ENCODE assay signal across 8 cellular contexts in genomic region chr7:130071701-130072622, GRCh38. TPM values are rescaled to one million over a fixed set of nuclear protein-coding genes. Genes with fewer than 3 reads are reported as not detected.
DNase-seq lines count a peak whose midpoint lies in the region; ATAC-seq, FAIRE-seq and TF ChIP-seq lines count a peak whose summit lies in the region.

No MANE protein-coding gene starts in this region.

- no peaks in the 10 kb centered on the region for H3K27me3 ChIP-seq in KMS-11 (ENCODE audit: insufficient read depth, low read depth)
- no peaks in the 10 kb centered on the region for H3K27me3 ChIP-seq in PC-9 (ENCODE audit: insufficient read depth, low read depth)
- no peaks in the 10 kb centered on the region for H3K27me3 ChIP-seq in neural cell (ENCODE audit: insufficient read depth, low read depth, low read length)
- no peaks in the 10 kb centered on the region for H3K27me3 ChIP-seq in testis

- peaks cover 19% of the 10 kb centered on the region for H3K36me3 Mint-ChIP-seq in activated T-helper 17 cell treated with anti-CD3 and anti-CD28 coated beads, Interleukin-2, amount 50 U/mL, for 72 hours (ENCODE audit: low read depth)

- no peaks in the 10 kb centered on the region for H3K27me3 Mint-ChIP-seq in activated T-helper 17 cell treated with anti-CD3 and anti-CD28 coated beads, Interleukin-2, amount 50 U/mL, for 72 hours

- FAIRE-seq in GM12892 (lab: Jason Lieb, UNC) = peak; percentile 69

- 4 to 5% methylated on average over 11 of the region's 11 CpGs for WGBS in testis, 2 donors

- H3F3A ChIP-seq in PC-9 (ENCODE audit: insufficient read depth, low read depth) (peaks cover 14% of the 10 kb centered on the region), neural cell (ENCODE audit: insufficient read depth, low read length, poor library complexity, severe bottlenecking) (no peaks in the 10 kb centered on the region)

- ATAC-seq in activated T-helper 17 cell treated with anti-CD3 and anti-CD28 coated beads, Interleukin-2, amount 50 U/mL, for 72 hours (replicated peaks) = peak; percentile 21

- H3K27ac Mint-ChIP-seq in activated T-helper 17 cell treated with anti-CD3 and anti-CD28 coated beads, Interleukin-2, amount 50 U/mL, for 72 hours = peak overlapping the region; percentile 97

- H3K36me3 ChIP-seq in KMS-11 (ENCODE audit: insufficient read depth) (no peaks in the 10 kb centered on the region), PC-9 (ENCODE audit: low read depth) (0 out of 2 replicates have a peak, but pooled peaks cover 6% of the 10 kb centered on the region), neural cell (ENCODE audit: insufficient read depth, low read length) (no peaks in the 10 kb centered on the region), testis (ENCODE audit: low read depth, missing control alignments) (no peaks in the 10 kb centered on the region)

- POLR2A ChIA-PET in PC-9 (lab: Charles Lee; ENCODE audit: unreplicated experiment) = interaction anchor here (0.6 to 0.7 kb wide), 4 partner anchors 226 to 686 kb away, joined by 3 to 5 read pairs (median 4); no protein-coding TSS in a partner anchor

- BruUV-seq in PC-9 (replicated peaks; lab: Mats Ljungman, UMichigan) = no TSS peak

- no peak for TF ChIP-seq POLR2A in GM12892 (IDR thresholded peaks at IDR 0.05; ENCODE audit: low read depth, low read length)
- TF ChIP-seq POLR2A in testis (IDR thresholded peaks at IDR 0.05) = no peak

- H3K4me1 ChIP-seq in KMS-11 (ENCODE audit: low read depth, poor library complexity, severe bottlenecking) (peaks cover 28% of the 10 kb centered on the region), PC-9 (replicated peaks; ENCODE audit: insufficient read depth) (peaks cover 22% of the 10 kb centered on the region), testis (peaks cover 28% of the 10 kb centered on the region)

- TF ChIP-seq RAD21 in neural cell (conservative IDR thresholded peaks at IDR 0.05) = peak; percentile 99

- TF ChIP-seq CTCF in 22Rv1 (IDR thresholded peaks at IDR 0.05) (peak; percentile 94), KMS-11 (conservative IDR thresholded peaks at IDR 0.05; ENCODE audit: low read depth, low read length) (peak; percentile 99), PC-9 (conservative IDR thresholded peaks at IDR 0.05) (peak; percentile 98), fibroblast of villous mesenchyme (IDR thresholded peaks at IDR 0.05; ENCODE audit: insufficient read depth, low read depth, low read length) (peak; percentile 98), neural cell (IDR thresholded peaks at IDR 0.05; ENCODE audit: poor library complexity, severe bottlenecking) (peak; percentile 95), testis (IDR thresholded peaks at IDR 0.05) (peak; percentile 80 to 95 (median 92))

- H3K27ac ChIP-seq in 22Rv1 (no peak overlapping the region), KMS-11 (no peak overlapping the region), PC-9 (peak overlapping the region; percentile 57; the same call in 1 of the 2 replicates), neural cell (ENCODE audit: low read length) (peak overlapping the region; percentile 87), testis (no peak overlapping the region)

- H3K4me3 ChIP-seq in KMS-11 (IDR thresholded peaks at IDR 0.05; ENCODE audit: insufficient read depth, low read depth, low read length) = no peak overlapping the region
- peak overlapping the region; percentile 90 for H3K4me3 ChIP-seq in PC-9
- H3K4me3 ChIP-seq in fibroblast of villous mesenchyme (ENCODE audit: low read depth, low read length) = peak overlapping the region; percentile 80
- H3K4me3 ChIP-seq in neural cell (ENCODE audit: low read length) = peak overlapping the region; percentile 77
- H3K4me3 ChIP-seq in testis = peak overlapping the region in 1 of 2 donors; percentile 86

- TF ChIP-seq EP300 in neural cell (conservative IDR thresholded peaks at IDR 0.05; ENCODE audit: poor library complexity, severe bottlenecking) = no peak

- H3K9me3 Mint-ChIP-seq in activated T-helper 17 cell treated with anti-CD3 and anti-CD28 coated beads, Interleukin-2, amount 50 U/mL, for 72 hours = peaks cover 3% of the 10 kb centered on the region

- H3K9me2 ChIP-seq in PC-9 (ENCODE audit: insufficient read depth) (no peaks in the 10 kb centered on the region), neural cell (ENCODE audit: insufficient read depth, low read length) (no peaks in the 10 kb centered on the region)

- H2AFZ ChIP-seq in KMS-11 (ENCODE audit: low read depth) = no peak overlapping the region
- no peak overlapping the region for H2AFZ ChIP-seq in PC-9
- H2AFZ ChIP-seq in neural cell (ENCODE audit: low read depth, low read length) = no peak overlapping the region

- H3K9ac ChIP-seq in KMS-11 = peak overlapping the region; percentile 54; the same call in 1 of the 2 replicates
- peak overlapping the region; percentile 86 for H3K9ac ChIP-seq in neural cell (ENCODE audit: low read length)

- peak overlapping the region; percentile 99 for H3K4me3 Mint-ChIP-seq in activated T-helper 17 cell treated with anti-CD3 and anti-CD28 coated beads, Interleukin-2, amount 50 U/mL, for 72 hours

- H3K4me1 Mint-ChIP-seq in activated T-helper 17 cell treated with anti-CD3 and anti-CD28 coated beads, Interleukin-2, amount 50 U/mL, for 72 hours = peaks cover 43% of the 10 kb centered on the region

- H4K20me1 ChIP-seq in KMS-11 (ENCODE audit: insufficient read depth) (peaks cover 3% of the 10 kb centered on the region; the same call in 1 of the 2 replicates), PC-9 (ENCODE audit: insufficient read depth) (peaks cover 34% of the 10 kb centered on the region), neural cell (ENCODE audit: insufficient read depth) (no peaks in the 10 kb centered on the region)

- peak overlapping the region; percentile 75 for H3K4me2 ChIP-seq in KMS-11
- H3K4me2 ChIP-seq in PC-9 = peak overlapping the region; percentile 84
- peak overlapping the region; percentile 96 for H3K4me2 ChIP-seq in neural cell (ENCODE audit: low read length)

- intact Hi-C loops in PC-9 (cut with micrococcal nuclease; ENCODE audit: unreplicated experiment) = loop anchor here (1.0 to 10.0 kb wide), 10 partner anchors 133 to 847 kb away; partner anchors contain the start of genes AHCYL2 and TMEM209
- intact Hi-C loops in testis (cut with DNase I; ENCODE audit: low total_unique reads) = no loop called here

- DNase-seq in GM12892 (ENCODE audit: insufficient read length) (peak; percentile 30), PC-9 (peak; percentile 66 to 85), fibroblast of villous mesenchyme (ENCODE audit: low read depth) (peak; percentile 90), testis (peak; percentile 74)

- H3K9me3 ChIP-seq in PC-9 (ENCODE audit: insufficient read depth, low read depth) = no peaks in the 10 kb centered on the region
- no peaks in the 10 kb centered on the region for H3K9me3 ChIP-seq in neural cell (ENCODE audit: low read length)
- no peaks in the 10 kb centered on the region for H3K9me3 ChIP-seq in testis

- H3K79me2 ChIP-seq in KMS-11 (ENCODE audit: insufficient read depth, low read depth) (peaks cover 59% of the 10 kb centered on the region), PC-9 (ENCODE audit: low read depth) (peaks cover 64% of the 10 kb centered on the region), neural cell (replicated peaks; ENCODE audit: insufficient read depth, low read length) (peaks cover 64% of the 10 kb centered on the region)

- CTCF ChIA-PET in PC-9 (lab: Charles Lee) = interaction anchor here (0.5 to 1.7 kb wide), 11 partner anchors 8 to 1347 kb away, joined by 3 to 11 read pairs (median 4); no protein-coding TSS in a partner anchor

TF ChIP-seq in neural cell, 6 proteins besides CTCF, POLR2A, EP300 and RAD21:
- TF ChIP-seq MXI1 (conservative IDR thresholded peaks at IDR 0.05; ENCODE audit: poor library complexity, severe bottlenecking) (peak; percentile 39), SMC3 (conservative IDR thresholded peaks at IDR 0.05; ENCODE audit: poor library complexity) (peak; percentile 98), REST (IDR thresholded peaks at IDR 0.05; ENCODE audit: borderline replicate concordance) (no peak)

RNA-seq across cellular contexts. Expression of gene KLHDC10, which starts 1.6 kb away (rescaled TPM):
- 13.1 TPM for polyA plus RNA-seq in GM12892 (2012; ENCODE audit: missing spikeins)
- 46.4 and 47.0 TPM in 2 replicates for total RNA-seq in PC-9 (2021)
- 10 to 100 TPM; 16.2 to 21.3 TPM for total RNA-seq in activated T-helper 17 cell treated with anti-CD3 and anti-CD28 coated beads, Interleukin-2, amount 50 U/mL, for 72 hours
- total RNA-seq in fibroblast of villous mesenchyme = 28.7 and 43.6 TPM in 2 replicates
- polyA plus RNA-seq in neural cell = 59.1 and 67.0 TPM in 2 replicates
- polyA minus RNA-seq in neural cell = 167 and 169 TPM in 2 replicates
- 10 to 100 TPM; 38.4 to 44.3 TPM for total RNA-seq in testis
- polyA plus RNA-seq in testis (ENCODE audit: insufficient read depth, low read depth, low replicate concordance) = 122 TPM

RNA-seq across cellular contexts. Expression of gene ZC3HC1, which starts 20.8 kb away (rescaled TPM):
- polyA plus RNA-seq in GM12892 (2012; ENCODE audit: missing spikeins) = 17.1 TPM
- total RNA-seq in PC-9 (2021) (21.6 and 25.7 TPM in 2 replicates), fibroblast of villous mesenchyme (12.2 and 16.4 TPM in 2 replicates), testis (10 to 100 TPM; 22.3 to 30.2 TPM)
- 10 to 100 TPM; 22.6 to 33.7 TPM for total RNA-seq in activated T-helper 17 cell treated with anti-CD3 and anti-CD28 coated beads, Interleukin-2, amount 50 U/mL, for 72 hours
- polyA plus RNA-seq in neural cell (26.6 and 27.5 TPM in 2 replicates), testis (ENCODE audit: insufficient read depth, low read depth, low replicate concordance) (40.2 TPM)
- polyA minus RNA-seq in neural cell = 23.4 and 24.0 TPM in 2 replicates

Comparison
In these comparisons a context has a peak if more than half of its experiments do, and no peak if none do; other contexts are left out.
1. H3K27ac ChIP-seq: peak in PC-9 (single experiment) and neural cell (single experiment); none in 22Rv1 (single experiment), KMS-11 (single experiment) and testis (0 of 2).
2. DNase-seq: peak in every context shown above with its lines; median percentile 90 in fibroblast of villous mesenchyme; 76 in PC-9; 74 in testis; 30 in GM12892.
3. Peak in every context shown above with its lines, with median percentiles within 50 percentile points of each other: CTCF ChIP-seq and H3K4me2 ChIP-seq.